In the genomic region with DNA sequence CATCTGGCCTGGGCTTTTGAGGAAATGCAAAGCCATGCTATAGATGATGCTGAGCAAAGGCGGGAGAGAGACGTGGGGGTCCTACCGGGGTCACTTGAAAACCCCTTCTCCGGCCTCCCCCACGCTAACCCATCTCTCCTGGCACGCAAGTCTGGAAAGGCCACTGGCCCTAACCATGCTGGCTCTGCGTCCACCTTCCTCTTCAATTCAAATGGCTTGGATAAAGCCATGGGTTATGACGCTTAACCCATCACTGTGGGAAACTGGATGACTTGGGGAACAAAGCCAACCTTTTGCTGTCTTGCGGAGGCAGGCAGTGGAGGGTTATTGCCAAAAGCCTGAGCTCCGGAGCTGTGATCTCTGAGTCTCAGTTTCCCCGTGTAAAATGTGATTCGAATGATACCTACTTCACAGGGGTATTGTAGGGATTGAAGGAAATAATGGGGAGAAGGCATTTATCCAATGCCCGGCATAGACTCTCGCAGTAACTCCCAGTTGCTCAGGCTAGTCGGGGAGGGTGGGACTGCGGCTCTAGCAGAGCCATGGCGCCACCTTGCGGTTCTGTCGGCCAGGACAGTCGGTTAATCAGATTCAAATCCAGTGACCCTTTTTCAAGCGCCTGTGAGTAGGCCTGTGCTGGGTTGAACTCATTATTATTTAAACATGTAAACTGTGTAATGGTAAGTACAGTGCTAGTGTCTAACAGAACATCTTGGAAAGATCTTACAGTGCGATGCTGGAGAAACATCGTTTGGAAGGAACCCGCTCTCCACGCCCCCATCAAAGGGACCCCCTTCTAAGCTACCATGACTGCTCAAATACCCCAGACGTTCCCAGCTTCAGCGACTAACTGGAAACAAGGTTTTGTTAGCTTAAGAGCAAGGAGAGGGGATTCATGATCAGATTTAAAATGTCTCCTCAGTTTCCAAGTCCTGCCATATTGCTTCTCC, we compare ENCODE assay signal across 8 cellular contexts. TPM values are rescaled to one million over a fixed set of nuclear protein-coding genes. Genes with fewer than 3 reads are reported as not detected.
A peak's percentile ranks its signal among the peaks of the same experiment; 100 is the strongest.
DNase-seq lines count a peak whose midpoint lies in the region; ATAC-seq, FAIRE-seq and TF ChIP-seq lines count a peak whose summit lies in the region.

No MANE protein-coding gene starts in this region.

- peak; percentile 87 for DNase-seq in ACHN
- DNase-seq in NCI-H2227 treated with DMSO at 0.1 percent for 48 hours (lab: John Stamatoyannopoulos, UW) = peak; percentile 83
- DNase-seq in activated B cell treated with CpG ODN at 0.5 μM for 24 hours = peak; percentile 70
- DNase-seq in mammary epithelial cell = peak; percentile 68
- peak; percentile 94 for DNase-seq in kidney
- DNase-seq in stimulated activated CD4-positive, alpha-beta T cell treated with anti-CD3 and anti-CD28 coated beads, Interleukin-1b, Interleukin-23, amount 100 ng/mL, for 48 hours = peak; percentile 82

- H4K20me1 ChIP-seq in mammary epithelial cell (ENCODE audit: insufficient read depth, low read length) = no peaks in the 10 kb centered on the region

- H3K36me3 Mint-ChIP-seq in activated B cell treated with CpG ODN at 0.5 μM for 24 hours (ENCODE audit: low read depth) = no peaks in the 10 kb centered on the region

- no peak overlapping the region for H3K27ac ChIP-seq in mammary epithelial cell (ENCODE audit: insufficient read depth, low read depth, low read length)
- H3K27ac ChIP-seq in kidney (ENCODE audit: low read depth in 2 of 2, low read length in 2 of 2) = no peak overlapping the region

- peak overlapping the region; percentile 17 for H3K4me2 ChIP-seq in mammary epithelial cell (ENCODE audit: insufficient read depth, low read depth, low read length)

- H3K4me1 ChIP-seq in mammary epithelial cell (ENCODE audit: insufficient read depth, low read length) (peaks cover 13% of the 10 kb centered on the region), kidney (ENCODE audit: control insufficient read depth in 1 of 2, insufficient read depth in 1 of 2, low read depth in 1 of 2, low read length in 2 of 2) (peaks cover 4 to 6% of the 10 kb centered on the region in 2 donors)

- no peaks in the 10 kb centered on the region for H3K9me3 Mint-ChIP-seq in activated B cell treated with CpG ODN at 0.5 μM for 24 hours

- ATAC-seq in GM18858 (IDR thresholded peaks at IDR 0.05; ENCODE audit: unreplicated experiment) (peak; percentile 77), HG03135 (IDR thresholded peaks at IDR 0.05; ENCODE audit: unreplicated experiment) (peak; percentile 91), activated B cell treated with CpG ODN at 0.5 μM for 24 hours (ENCODE audit: low read depth) (peak; percentile 91)

- H3K27ac Mint-ChIP-seq in activated B cell treated with CpG ODN at 0.5 μM for 24 hours = no peak overlapping the region

- H3K9me3 ChIP-seq in mammary epithelial cell (replicated peaks; ENCODE audit: insufficient read depth, low read length) = no peaks in the 10 kb centered on the region
- H3K9me3 ChIP-seq in kidney (ENCODE audit: control insufficient read depth in 1 of 2, low read length in 2 of 2) = no peaks in the 10 kb centered on the region

- BruUV-seq in mammary epithelial cell (replicated peaks; lab: Mats Ljungman, UMichigan) = no TSS peak

- no peak overlapping the region for H2AFZ ChIP-seq in mammary epithelial cell (ENCODE audit: low read depth, low read length)

- no peaks in the 10 kb centered on the region for H3K27me3 Mint-ChIP-seq in activated B cell treated with CpG ODN at 0.5 μM for 24 hours

- CTCF ChIA-PET in activated B cell treated with CpG ODN at 0.5 μM for 24 hours (lab: Charles Lee) (interaction anchor here (0.7 to 2.4 kb wide), 6 partner anchors 27 to 331 kb away, joined by 3 to 7 read pairs (median 4); a partner anchor contains a TSS), mammary epithelial cell (lab: Charles Lee; ENCODE audit: low non-redundant PET) (no interaction called here)

- peaks cover 4% of the 10 kb centered on the region for H3K4me1 Mint-ChIP-seq in activated B cell treated with CpG ODN at 0.5 μM for 24 hours

- 43% methylated on average over 24 of the region's 27 CpGs for WGBS in mammary epithelial cell (ENCODE audit: low coverage, missing lambda C conversion rate)

- no peak overlapping the region for H3K4me3 Mint-ChIP-seq in activated B cell treated with CpG ODN at 0.5 μM for 24 hours

- H3K4me3 ChIP-seq in mammary epithelial cell (replicated peaks in 1 of 3; ENCODE audit: insufficient read depth in 1 of 3, low read depth in 2 of 3, low read length in 3 of 3) (no peak overlapping the region), kidney (ENCODE audit: low read length in 2 of 2) (peak overlapping the region in 1 of 2 donors; percentile 44)

- H3K79me2 ChIP-seq in mammary epithelial cell (ENCODE audit: insufficient read depth, low read length) = no peaks in the 10 kb centered on the region

- H3K27me3 ChIP-seq in mammary epithelial cell (ENCODE audit: insufficient read depth, low read length) = no peaks in the 10 kb centered on the region

- dilution Hi-C loops in mammary epithelial cell (cut with HindIII; ENCODE audit: low sequenced_read_pairs) = loop anchor here (25.0 kb wide), 1 partner anchor 318 kb away; a partner anchor contains a TSS

- H3K9ac ChIP-seq in mammary epithelial cell (ENCODE audit: insufficient read depth, low read length) (no peak overlapping the region), kidney (ENCODE audit: low read length in 2 of 2) (peak overlapping the region in 1 of 2 donors; percentile 49)

- TF ChIP-seq CTCF in activated B cell treated with CpG ODN at 0.5 μM for 24 hours (IDR thresholded peaks at IDR 0.05) (peak; percentile 33), mammary epithelial cell (conservative IDR thresholded peaks at IDR 0.05 in 1 of 2, IDR thresholded peaks at IDR 0.05 in 1 of 2; ENCODE audit: extremely low read depth in 1 of 2, insufficient read depth in 1 of 2, low read depth in 1 of 2, low read length in 2 of 2) (peak; percentile 86 to 97), kidney (IDR thresholded peaks at IDR 0.05; ENCODE audit: borderline replicate concordance, extremely low read depth, insufficient read depth) (peak; percentile 94)

- intact Hi-C loops in activated B cell treated with CpG ODN at 0.5 μM for 24 hours (cut with micrococcal nuclease) = loop anchor here (1.0 to 2.0 kb wide), 6 partner anchors 78 to 1248 kb away; no protein-coding TSS in a partner anchor
- intact Hi-C loops in mammary epithelial cell (cut with micrococcal nuclease) = loop anchor here (1.0 to 10.0 kb wide), 7 partner anchors 78 to 1220 kb away; a partner anchor contains a TSS
- intact Hi-C loops in kidney (cut with DNase I) = loop anchor here (10.0 kb wide), 1 partner anchor 80 kb away; a partner anchor contains a TSS

- in situ Hi-C loops in ACHN (cut with HindIII; ENCODE audit: low pct_ligation_motif_present, low pct_unique_long_range_greater_than_20kb, low sequenced_read_pairs) (no loop called here), mammary epithelial cell (cut with MboI; ENCODE audit: low sequenced_read_pairs in 2 of 2) (loop anchor here (5.0 to 25.0 kb wide), 5 partner anchors 83 to 330 kb away; a partner anchor contains a TSS)

- H3K36me3 ChIP-seq in mammary epithelial cell (ENCODE audit: insufficient read depth, low read length) = no peaks in the 10 kb centered on the region
- H3K36me3 ChIP-seq in kidney (ENCODE audit: control insufficient read depth in 1 of 2, insufficient read depth in 2 of 2, low read length in 2 of 2) = no peaks in the 10 kb centered on the region

- POLR2A ChIA-PET in activated B cell treated with CpG ODN at 0.5 μM for 24 hours (lab: Charles Lee) = no interaction called here

- no peak for FAIRE-seq in kidney (lab: Jason Lieb, UNC)

RNA-seq across cellular contexts. Expression of a gene that starts 20.3 kb away (rescaled TPM):
- total RNA-seq in activated B cell treated with CpG ODN at 0.5 μM for 24 hours = 0.35 and 0.59 TPM in 2 replicates
- total RNA-seq in mammary epithelial cell = 10 to 100 TPM in 1 of 2 donors, under 1 TPM in 1; 0.33 to 14.9 TPM
- polyA plus RNA-seq in mammary epithelial cell = 14.3 TPM
- 0.72 TPM for polyA minus RNA-seq in mammary epithelial cell
- 0.35 TPM for total RNA-seq in kidney
- polyA plus RNA-seq in kidney (ENCODE audit: insufficient read depth, low read depth, low replicate concordance) = not detected

Comparison
In these comparisons a context has a peak if more than half of its experiments do, and no peak if none do; other contexts are left out.
1. CTCF ChIP-seq: peak in every context shown above with its lines; median percentile 94 in kidney; 92 in mammary epithelial cell; 33 in activated B cell treated with CpG ODN at 0.5 μM for 24 hours.